In genomic region chr1:38000529-38001453, GRCh38 we compare ENCODE assay signal across 10 cellular contexts. TPM values are rescaled to one million over a fixed set of nuclear protein-coding genes. Genes with fewer than 3 reads are reported as not detected.
DNase-seq lines count a peak whose midpoint lies in the region; ATAC-seq, FAIRE-seq and TF ChIP-seq lines count a peak whose summit lies in the region.
"Had no signal": no experiment of that assay in that cellular context is flagged by ENCODE, and none has a peak within 500 bp of the region (broad histone marks: within the 10 kb centered on the region; RNA-seq: fewer than 3 reads in every experiment).

No MANE protein-coding gene starts in this region.

- peak overlapping the region; percentile 37 for H3K4me3 Mint-ChIP-seq in endodermal cell

- 57 to 63% methylated on average over 1 to 13 of the region's 13 CpGs for WGBS in endodermal cell (ENCODE audit: insufficient coverage in 1 of 2, insufficient read length in 1 of 2), 2 experiments

- H3K27ac ChIP-seq in BLaER1 (peak overlapping the region; percentile 81), Peyer's patch (peak overlapping the region; percentile 70 to 85 (median 78)), endodermal cell (ENCODE audit: low read depth, low read length) (peak overlapping the region; percentile 91), muscle layer of colon (ENCODE audit: low read depth, low read length) (peak overlapping the region; percentile 75)

- no peaks in the 10 kb centered on the region for H3K9me3 ChIP-seq in BLaER1
- no peaks in the 10 kb centered on the region for H3K9me3 ChIP-seq in Peyer's patch
- no peaks in the 10 kb centered on the region for H3K9me3 ChIP-seq in endodermal cell (ENCODE audit: control insufficient read depth, low read length)
- no peaks in the 10 kb centered on the region for H3K9me3 ChIP-seq in muscle layer of colon (ENCODE audit: low read length)

- no peak for DNase-seq in Peyer's patch
- peak; percentile 87 for DNase-seq in endodermal cell
- no peak for DNase-seq in HTR-8/SVneo (ENCODE audit: insufficient read length, low spot score)
- no peak for DNase-seq in NCI-H1436 treated with DMSO at 0.1 percent for 48 hours (lab: John Stamatoyannopoulos, UW)
- DNase-seq in stimulated activated CD4-positive, alpha-beta T cell treated with anti-CD3 and anti-CD28 coated beads, Interleukin-4, amount 100 ng/mL, for 24 hours, result no peak

- no peak for TF ChIP-seq POLR2A in Peyer's patch (IDR thresholded peaks at IDR 0.05)

- H3K9ac ChIP-seq in BLaER1, result peak overlapping the region; percentile 52
- H3K9ac ChIP-seq in endodermal cell (ENCODE audit: extremely low read depth, low read length, poor library complexity, severe bottlenecking), result peak overlapping the region; percentile 84
- peak overlapping the region; percentile 67 for H3K9ac ChIP-seq in muscle layer of colon (ENCODE audit: low read length)

- TF ChIP-seq CTCF in Peyer's patch (IDR thresholded peaks at IDR 0.05) (no peak), endodermal cell (conservative IDR thresholded peaks at IDR 0.05) (no peak)

- H3K4me3 ChIP-seq in BLaER1 (no peak overlapping the region), Peyer's patch (no peak overlapping the region), endodermal cell (ENCODE audit: low read length) (peak overlapping the region; percentile 56), muscle layer of colon (ENCODE audit: low read depth in 1 of 2, low read length in 2 of 2) (peak overlapping the region; percentile 10 to 17)

- no peak for FAIRE-seq in HTR-8/SVneo (lab: Jason Lieb, UNC)
- FAIRE-seq: endometrium, GM18507 had no signal

- H3K4me1 Mint-ChIP-seq in endodermal cell, result peaks cover 41% of the 10 kb centered on the region

- no peaks in the 10 kb centered on the region for H4K20me1 ChIP-seq in BLaER1

- H3K27me3 Mint-ChIP-seq in endodermal cell (ENCODE audit: insufficient read depth), result no peaks in the 10 kb centered on the region

- H3K4me2 ChIP-seq in BLaER1, result peak overlapping the region; percentile 85

- ATAC-seq in GM21423 (IDR thresholded peaks at IDR 0.05; ENCODE audit: unreplicated experiment), result no peak

- no peaks in the 10 kb centered on the region for H3K9me3 Mint-ChIP-seq in endodermal cell

- peaks cover 12% of the 10 kb centered on the region for H3K36me3 Mint-ChIP-seq in endodermal cell (ENCODE audit: low read depth)

- peak overlapping the region; percentile 98 for H3K27ac Mint-ChIP-seq in endodermal cell

- H3K27me3 ChIP-seq in BLaER1, result no peaks in the 10 kb centered on the region
- peaks cover 0 to 5% of the 10 kb centered on the region in 2 donors for H3K27me3 ChIP-seq in Peyer's patch
- H3K27me3 ChIP-seq in endodermal cell (ENCODE audit: control insufficient read depth, insufficient read depth, low read length, poor library complexity, severe bottlenecking), result no peaks in the 10 kb centered on the region
- H3K27me3 ChIP-seq in muscle layer of colon (ENCODE audit: control insufficient read depth in 1 of 2, insufficient read depth in 2 of 2, low read length in 2 of 2), result no peaks in the 10 kb centered on the region

- peaks cover 60% of the 10 kb centered on the region for H3K4me1 ChIP-seq in BLaER1
- peaks cover 0 to 83% (median 0%) of the 10 kb centered on the region in 4 donors for H3K4me1 ChIP-seq in Peyer's patch
- peaks cover 32% of the 10 kb centered on the region for H3K4me1 ChIP-seq in endodermal cell (ENCODE audit: control insufficient read depth, insufficient read depth, low read length)
- peaks cover 77% of the 10 kb centered on the region for H3K4me1 ChIP-seq in muscle layer of colon (ENCODE audit: insufficient read depth, low read length)

- H3K36me3 ChIP-seq in BLaER1, result peaks cover 32% of the 10 kb centered on the region
- no peaks in the 10 kb centered on the region for H3K36me3 ChIP-seq in Peyer's patch
- H3K36me3 ChIP-seq in endodermal cell (ENCODE audit: control insufficient read depth, insufficient read depth, low read length), result peaks cover 26% of the 10 kb centered on the region
- H3K36me3 ChIP-seq in muscle layer of colon (ENCODE audit: insufficient read depth, low read length), result peaks cover 21% of the 10 kb centered on the region

RNA-seq across cellular contexts. Expression of gene FHL3, which starts 4.5 kb away (rescaled TPM):
- 10 to 100 TPM in 1 of 4 donors, 1 to 10 TPM in 3; 3.3 to 13.2 (median 4.9) TPM for total RNA-seq in Peyer's patch
- 10 to 100 TPM; 20.5 to 20.6 TPM for total RNA-seq in endodermal cell
- polyA plus RNA-seq in endodermal cell (2013, experiment 1 of 2), result 22.3 TPM
- polyA plus RNA-seq in endodermal cell (2013, experiment 2 of 2), result 22.3 TPM

RNA-seq across cellular contexts. Expression of gene SF3A3, which starts 11.0 kb away (rescaled TPM):
- total RNA-seq in Peyer's patch, result 100 to 1,000 TPM in 1 of 4 donors, 10 to 100 TPM in 3; 29.9 to 144 (median 36.0) TPM
- total RNA-seq in endodermal cell, result 10 to 100 TPM; 89.3 to 97.0 TPM
- 86.4 TPM for polyA plus RNA-seq in endodermal cell (2013, experiment 1 of 2)
- 84.4 TPM for polyA plus RNA-seq in endodermal cell (2013, experiment 2 of 2)

RNA-seq across cellular contexts. Expression of gene UTP11, which starts 11.7 kb away (rescaled TPM):
- total RNA-seq in Peyer's patch (10 to 100 TPM in 3 of 4 donors, 1 to 10 TPM in 1; 8.9 to 23.1 (median 18.8) TPM), endodermal cell (10 to 100 TPM; 40.9 to 46.3 TPM)
- polyA plus RNA-seq in endodermal cell (2013, experiment 1 of 2), result 50.0 TPM
- 54.7 TPM for polyA plus RNA-seq in endodermal cell (2013, experiment 2 of 2)

RNA-seq across cellular contexts. Expression of gene POU3F1, which starts 45.8 kb away (rescaled TPM):
- total RNA-seq in Peyer's patch (not detected), endodermal cell (under 1 TPM; 0.20 to 0.46 TPM)
- polyA plus RNA-seq in endodermal cell (2013, experiment 1 of 2), result 9.7 TPM
- polyA plus RNA-seq in endodermal cell (2013, experiment 2 of 2), result 8.6 TPM

RNA-seq across cellular contexts. Expression of gene INPP5B, which starts 53.9 kb away (rescaled TPM):
- total RNA-seq in Peyer's patch (10 to 100 TPM; 24.7 to 56.9 (median 35.3) TPM), endodermal cell (10 to 100 TPM; 19.9 to 21.4 TPM)
- 15.5 TPM for polyA plus RNA-seq in endodermal cell (2013, experiment 1 of 2)
- 14.5 TPM for polyA plus RNA-seq in endodermal cell (2013, experiment 2 of 2)

Comparison
In these comparisons a context has a peak if more than half of its experiments do, and no peak if none do; other contexts are left out.
1. H3K4me3 ChIP-seq: peak in endodermal cell (single experiment) and muscle layer of colon (2 of 2); none in BLaER1 (single experiment) and Peyer's patch (0 of 4).
2. Peak in every context shown above with its lines, with median percentiles within 50 percentile points of each other: H3K27ac ChIP-seq and H3K9ac ChIP-seq.